22 cellular contexts compared by ENCODE assay signal in genomic region chr1:32112800-32113375, GRCh38. TPM values are rescaled to one million over a fixed set of nuclear protein-coding genes. Genes with fewer than 3 reads are reported as not detected.
DNase-seq lines count a peak whose midpoint lies in the region; ATAC-seq and TF ChIP-seq lines count a peak whose summit lies in the region.
"Had no signal": no experiment of that assay in that cellular context is flagged by ENCODE, and none has a peak within 500 bp of the region (broad histone marks: within the 10 kb centered on the region; RNA-seq: fewer than 3 reads in every experiment).

No MANE protein-coding gene starts in this region.

- peak overlapping the region; percentile 23 to 61 (median 31) for H3K4me3 Mint-ChIP-seq in T-cell
- no peak overlapping the region for H3K4me3 Mint-ChIP-seq in activated naive CD8-positive, alpha-beta T cell treated with anti-CD3 and anti-CD28 coated beads for 36 hours
- H3K4me3 Mint-ChIP-seq: dendritic cell treated with granulocyte-macrophage colony-stimulating factor and Interleukin-4, amounts not matched to agents 40 ng/mL and 50 ng/mL, for 4 days; GM23338; nephron progenitor cell had no signal

- POLR2A ChIA-PET in T-cell (lab: Charles Lee) = interaction anchor here (0.6 to 0.9 kb wide), 3 partner anchors 12 to 269 kb away, joined by 3 to 4 read pairs (median 3); no protein-coding TSS in a partner anchor

- H3K27ac ChIP-seq in right cardiac atrium (ENCODE audit: low read length) = no peak overlapping the region
- peak overlapping the region in 2 of 3 donors; percentile 9 to 10 for H3K27ac ChIP-seq in thyroid gland
- H3K27ac ChIP-seq: sigmoid colon, SJCRH30, tibial artery, WERI-Rb-1 had no signal

- peaks cover 10% of the 10 kb centered on the region for H3K36me3 Mint-ChIP-seq in T-cell
- peaks cover 19% of the 10 kb centered on the region for H3K36me3 Mint-ChIP-seq in activated naive CD8-positive, alpha-beta T cell treated with anti-CD3 and anti-CD28 coated beads for 36 hours

- H3K4me1 ChIP-seq in right cardiac atrium (ENCODE audit: control insufficient read depth, insufficient read depth, low read length) (peaks cover 5% of the 10 kb centered on the region), thyroid gland (peaks cover 54 to 62% of the 10 kb centered on the region in 2 donors)
- H3K4me1 ChIP-seq: SJCRH30 had no signal

- H3K27me3 ChIP-seq in right cardiac atrium (ENCODE audit: control insufficient read depth, insufficient read depth) (no peaks in the 10 kb centered on the region), thyroid gland (no peaks in the 10 kb centered on the region)
- H3K27me3 ChIP-seq: sigmoid colon, SJCRH30, tibial artery had no signal

- no peak for TF ChIP-seq CTCF in thyroid gland (IDR thresholded peaks at IDR 0.05)

- no peak overlapping the region for H3K4me3 ChIP-seq in right cardiac atrium (ENCODE audit: low read length)
- H3K4me3 ChIP-seq in thyroid gland (replicated peaks in 1 of 3) = no peak overlapping the region
- H3K4me3 ChIP-seq: GM23338, sigmoid colon, SJCRH30, tibial artery had no signal

- peak overlapping the region; percentile 53 to 79 for H3K27ac Mint-ChIP-seq in T-cell
- peak overlapping the region; percentile 42 for H3K27ac Mint-ChIP-seq in activated naive CD8-positive, alpha-beta T cell treated with anti-CD3 and anti-CD28 coated beads for 36 hours
- H3K27ac Mint-ChIP-seq: dendritic cell treated with granulocyte-macrophage colony-stimulating factor and Interleukin-4, amounts not matched to agents 40 ng/mL and 50 ng/mL, for 4 days; GM23338; nephron progenitor cell had no signal

- no peaks in the 10 kb centered on the region for H3K27me3 Mint-ChIP-seq in T-cell
- H3K27me3 Mint-ChIP-seq in activated naive CD8-positive, alpha-beta T cell treated with anti-CD3 and anti-CD28 coated beads for 36 hours = no peaks in the 10 kb centered on the region
- H3K27me3 Mint-ChIP-seq: dendritic cell treated with granulocyte-macrophage colony-stimulating factor and Interleukin-4, amounts not matched to agents 40 ng/mL and 50 ng/mL, for 4 days had no signal

- no peak for TF ChIP-seq POLR2A in thyroid gland (IDR thresholded peaks at IDR 0.05)

- peaks cover 69 to 84% (median 74%) of the 10 kb centered on the region in 3 donors for H3K4me1 Mint-ChIP-seq in T-cell
- H3K4me1 Mint-ChIP-seq in activated naive CD8-positive, alpha-beta T cell treated with anti-CD3 and anti-CD28 coated beads for 36 hours = peaks cover 59% of the 10 kb centered on the region

- no peaks in the 10 kb centered on the region for H3K36me3 ChIP-seq in thyroid gland
- H3K36me3 ChIP-seq: sigmoid colon, tibial artery had no signal

- no peaks in the 10 kb centered on the region for H3K9me3 Mint-ChIP-seq in T-cell
- no peaks in the 10 kb centered on the region for H3K9me3 Mint-ChIP-seq in activated naive CD8-positive, alpha-beta T cell treated with anti-CD3 and anti-CD28 coated beads for 36 hours
- H3K9me3 Mint-ChIP-seq: dendritic cell treated with granulocyte-macrophage colony-stimulating factor and Interleukin-4, amounts not matched to agents 40 ng/mL and 50 ng/mL, for 4 days; GM23338; nephron progenitor cell had no signal

- CTCF ChIA-PET in T-cell (lab: Charles Lee) = interaction anchor here in 1 of 2 donors (0.5 kb wide), 1 partner anchor 37 kb away, joined by 3 read pairs; no protein-coding TSS in a partner anchor

- H3K9me3 ChIP-seq in right cardiac atrium (ENCODE audit: control insufficient read depth, low read length) (no peaks in the 10 kb centered on the region), thyroid gland (no peaks in the 10 kb centered on the region)
- H3K9me3 ChIP-seq: sigmoid colon, SJCRH30, tibial artery had no signal

- intact Hi-C loops in left ventricle myocardium superior (cut with micrococcal nuclease) = no loop called here
- intact Hi-C loops in right cardiac atrium (cut with DNase I) = no loop called here
- intact Hi-C loops in thyroid gland (cut with DNase I) = loop anchor here (5.0 kb wide), 1 partner anchor 41 kb away; the partner anchor contains the start of gene TMEM39B

- peak; percentile 37 for ATAC-seq in left ventricle myocardium superior
- ATAC-seq in right cardiac atrium = no peak
- ATAC-seq in T-cell (replicated peaks in 1 of 4) = peak in 3 of 4 experiments; percentile 14 to 26 (median 19)
- no peak for ATAC-seq in GM18520 (IDR thresholded peaks at IDR 0.05; ENCODE audit: unreplicated experiment)
- ATAC-seq: GM23338, left lobe of liver, Panc1 had no signal

- DNase-seq in left ventricle myocardium superior (no peak), right cardiac atrium (no peak), T-cell (peak in 2 of 34 experiments; percentile 4 to 7), thyroid gland (peak; percentile 23 to 40)
- DNase-seq in activated naive CD8-positive, alpha-beta T cell treated with anti-CD3 and anti-CD28 coated beads for 36 hours = no peak
- DNase-seq in activated CD4-positive, CD25-positive, alpha-beta regulatory T cell (lab: John Stamatoyannopoulos, UW) = no peak
- DNase-seq: activated CD8-positive, alpha-beta memory T cell treated with anti-CD3 and anti-CD28 coated beads, Interleukin-2, amount 50 U/mL, for 48 hours; COR-L47; DND-41; midbrain; NCI-H2029 treated with DMSO at 0.1 percent for 48 hours; nephron progenitor cell; NK-92 treated with Interleukin-12 subunit alpha and Interleukin-12 subunit beta, amount 100 ng/mL, for 24 hours; sigmoid colon; SJCRH30; tibial artery; WERI-Rb-1 had no signal

- 73% methylated on average over 5 of the region's 5 CpGs for WGBS in right cardiac atrium
- WGBS in thyroid gland, 2 donors = 61 to 67% methylated on average over 5 of the region's 5 CpGs

RNA-seq across cellular contexts. Expression of gene KPNA6, which starts 5.0 kb away (rescaled TPM):
- total RNA-seq in left ventricle myocardium superior = 78.6 TPM
- total RNA-seq in right cardiac atrium = 10 to 100 TPM; 72.4 to 79.7 (median 75.8) TPM
- 14.7 TPM for polyA plus RNA-seq in right cardiac atrium
- total RNA-seq in T-cell = 10 to 100 TPM; 46.2 to 53.6 (median 52.3) TPM
- 10 to 100 TPM; 85.3 to 88.3 TPM for total RNA-seq in activated naive CD8-positive, alpha-beta T cell treated with anti-CD3 and anti-CD28 coated beads for 36 hours
- 10 to 100 TPM; 44.6 to 62.8 (median 53.4) TPM for total RNA-seq in thyroid gland

RNA-seq across cellular contexts. Expression of gene TMEM39B, which starts 40.1 kb away (rescaled TPM):
- total RNA-seq in left ventricle myocardium superior = 5.6 TPM
- total RNA-seq in right cardiac atrium = 10 to 100 TPM in 1 of 4 donors, 1 to 10 TPM in 3; 8.0 to 11.1 (median 8.6) TPM
- 6.2 TPM for polyA plus RNA-seq in right cardiac atrium
- total RNA-seq in T-cell = 10 to 100 TPM; 14.5 to 28.1 (median 24.5) TPM
- total RNA-seq in activated naive CD8-positive, alpha-beta T cell treated with anti-CD3 and anti-CD28 coated beads for 36 hours = 10 to 100 TPM; 24.0 to 25.2 TPM
- total RNA-seq in thyroid gland = 10 to 100 TPM in 2 of 4 donors, 1 to 10 TPM in 2; 7.6 to 12.8 (median 9.6) TPM

Comparison
In these comparisons a context has a peak if more than half of its experiments do, and no peak if none do; other contexts are left out.
1. ATAC-seq: peak in left ventricle myocardium superior (single experiment) and T-cell (3 of 4); none in right cardiac atrium (0 of 2) and GM18520 (single experiment).
2. DNase-seq: peak in thyroid gland (2 of 2); none in left ventricle myocardium superior (single experiment), right cardiac atrium (0 of 3), activated naive CD8-positive, alpha-beta T cell treated with anti-CD3 and anti-CD28 coated beads for 36 hours (single experiment) and activated CD4-positive, CD25-positive, alpha-beta regulatory T cell (0 of 4).